Comparison of ENCODE assay signal across 18 cellular contexts in the genomic region with DNA sequence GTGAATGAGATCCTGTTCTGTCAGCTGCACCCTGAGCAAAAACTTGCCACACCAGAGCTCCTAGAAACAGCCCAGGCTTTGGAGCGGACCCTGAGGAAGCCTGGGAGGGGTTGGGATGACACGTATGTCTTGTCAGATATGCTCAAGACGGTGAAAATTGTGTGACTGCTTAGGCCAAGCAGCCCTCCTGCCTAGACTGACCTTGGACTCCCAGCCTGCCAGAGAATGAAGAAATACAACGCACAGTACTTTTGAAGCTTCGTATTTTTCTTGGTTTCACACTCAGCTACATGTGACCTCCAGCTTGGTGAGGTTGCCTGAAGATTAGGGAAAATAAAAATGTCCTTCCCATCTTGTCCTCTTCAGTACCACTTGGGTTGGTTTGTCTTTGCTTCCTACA.
"Had no signal": no experiment of that assay in that cellular context is flagged by ENCODE, and none has a peak within 500 bp of the region (broad histone marks: within the 10 kb centered on the region; RNA-seq: fewer than 3 reads in every experiment).

No MANE protein-coding gene starts in this region.

- H3K9me3 Mint-ChIP-seq: natural killer cell; stimulated activated memory B cell treated with anti-CD40 and anti-IgM and Interleukin-4, amounts not matched to agents 10 μg/mL and 1 μg/mL and 100 μg/mL, for 72 hours; type B pancreatic cell had no signal

- DNase-seq: effector CD8-positive, alpha-beta T cell; gastrocnemius medialis; heart right ventricle; hypothalamus; kidney glomerular epithelial cell; mucosa of descending colon; natural killer cell; occipital lobe; pancreas; right cardiac atrium; stimulated activated CD4-positive, alpha-beta T cell treated with anti-CD3 and anti-CD28 coated beads, Interleukin-2, amount 100 ng/mL, for 48 hours; thyroid gland had no signal

- H3K4me1 ChIP-seq: pancreas had no signal

- ATAC-seq: esophagus mucosa; gastrocnemius medialis; heart right ventricle; mucosa of descending colon; natural killer cell; pancreas; right cardiac atrium; stimulated activated memory B cell treated with anti-CD40 and anti-IgM and Interleukin-4, amounts not matched to agents 10 μg/mL and 1 μg/mL and 100 μg/mL, for 72 hours had no signal

- H3K4me3 ChIP-seq: coronary artery, gastrocnemius medialis, heart right ventricle, mucosa of descending colon, pancreas, smooth muscle cell, thyroid gland had no signal

- H3K27ac Mint-ChIP-seq: progenitor cell of endocrine pancreas; stimulated activated memory B cell treated with anti-CD40 and anti-IgM and Interleukin-4, amounts not matched to agents 10 μg/mL and 1 μg/mL and 100 μg/mL, for 72 hours; type B pancreatic cell had no signal

- H3K9me3 ChIP-seq: gastrocnemius medialis, heart right ventricle, mucosa of descending colon, pancreas, thyroid gland had no signal

- H3K4me3 Mint-ChIP-seq: natural killer cell; stimulated activated memory B cell treated with anti-CD40 and anti-IgM and Interleukin-4, amounts not matched to agents 10 μg/mL and 1 μg/mL and 100 μg/mL, for 72 hours; type B pancreatic cell had no signal

- H3K27me3 ChIP-seq: gastrocnemius medialis, heart right ventricle, pancreas, thyroid gland had no signal

- H3K27ac ChIP-seq: coronary artery, gastrocnemius medialis, heart right ventricle, pancreas, thyroid gland had no signal

- H3K27me3 Mint-ChIP-seq: progenitor cell of endocrine pancreas; stimulated activated memory B cell treated with anti-CD40 and anti-IgM and Interleukin-4, amounts not matched to agents 10 μg/mL and 1 μg/mL and 100 μg/mL, for 72 hours; type B pancreatic cell had no signal
